ENCODE assay signal across 9 cellular contexts in genomic region chr6:98835149-98836024, GRCh38. TPM values are rescaled to one million over a fixed set of nuclear protein-coding genes. Genes with fewer than 3 reads are reported as not detected.
DNase-seq lines count a peak whose midpoint lies in the region; ATAC-seq, FAIRE-seq and TF ChIP-seq lines count a peak whose summit lies in the region.
"Had no signal": no experiment of that assay in that cellular context is flagged by ENCODE, and none has a peak within 500 bp of the region (broad histone marks: within the 10 kb centered on the region; RNA-seq: fewer than 3 reads in every experiment).

No MANE protein-coding gene starts in this region.

- WGBS in heart left ventricle, 4 donors = 1 to 8% (median 3%) methylated on average over 13 to 76 of the region's 76 CpGs
- WGBS in SK-N-SH (ENCODE audit: low lambda C conversion rate) = 22% methylated on average over 12 of the region's 76 CpGs
- WGBS in upper lobe of left lung, 2 donors = 6 to 10% methylated on average over 12 to 28 of the region's 76 CpGs
- WGBS in body of pancreas, 2 donors = 2 to 8% methylated on average over 13 to 69 of the region's 76 CpGs

- H3K36me3 ChIP-seq in heart left ventricle (no peaks in the 10 kb centered on the region), right atrium auricular region (no peaks in the 10 kb centered on the region), SK-N-SH (replicated peaks in 1 of 2; ENCODE audit: control insufficient read depth in 1 of 2, insufficient read depth in 2 of 2, low read length in 1 of 2) (no peaks in the 10 kb centered on the region), kidney (ENCODE audit: control insufficient read depth in 1 of 2, insufficient read depth in 2 of 2, low read length in 2 of 2) (no peaks in the 10 kb centered on the region), upper lobe of left lung (no peaks in the 10 kb centered on the region), body of pancreas (replicated peaks in 1 of 2; ENCODE audit: insufficient read depth in 1 of 2, low read depth in 2 of 2) (no peaks in the 10 kb centered on the region)

- H2AFZ ChIP-seq in SK-N-SH (ENCODE audit: low read depth) = peak overlapping the region; percentile 26; the same call in 1 of the 2 replicates

- ATAC-seq in heart left ventricle (no peak), upper lobe of left lung (ENCODE audit: low FRiP score in 2 of 2) (no peak), body of pancreas (no peak)

- no peak overlapping the region for H3K27ac ChIP-seq in heart left ventricle
- H3K27ac ChIP-seq in right atrium auricular region = no peak overlapping the region
- H3K27ac ChIP-seq in SK-N-SH (ENCODE audit: low read depth in 2 of 2, low read length in 1 of 2) = peak overlapping the region in 1 of 2 experiments; percentile 47; a peak in 1 of 4 replicates
- H3K27ac ChIP-seq in kidney (ENCODE audit: low read depth in 2 of 2, low read length in 2 of 2) = no peak overlapping the region
- no peak overlapping the region for H3K27ac ChIP-seq in upper lobe of left lung
- H3K27ac ChIP-seq in body of pancreas = no peak overlapping the region

- CTCF ChIA-PET in SK-N-SH (lab: Yijun Ruan, JAX) = interaction anchor here (0.7 to 2.4 kb wide), 4 partner anchors 10 to 1394 kb away, joined by 3 to 8 read pairs (median 4); no protein-coding TSS in a partner anchor

- peaks cover 64 to 100% (median 94%) of the 10 kb centered on the region in 9 donors for H3K27me3 ChIP-seq in heart left ventricle
- H3K27me3 ChIP-seq in right atrium auricular region = peaks cover 62 to 71% of the 10 kb centered on the region in 2 donors
- no peaks in the 10 kb centered on the region for H3K27me3 ChIP-seq in SK-N-SH (ENCODE audit: insufficient read depth)
- peaks cover 2 to 79% (median 41%) of the 10 kb centered on the region in 4 donors for H3K27me3 ChIP-seq in upper lobe of left lung
- peaks cover 0 to 49% of the 10 kb centered on the region in 2 donors for H3K27me3 ChIP-seq in body of pancreas

- POLR2A ChIA-PET in SK-N-SH (lab: Yijun Ruan, JAX) = no interaction called here

- intact Hi-C loops in heart left ventricle (cut with DNase I) = loop anchor here in 1 of 10 donors (10.0 kb wide), 1 partner anchor 279 kb away; no protein-coding TSS in a partner anchor
- intact Hi-C loops in kidney (cut with DNase I) = no loop called here
- intact Hi-C loops in body of pancreas (cut with DNase I) = no loop called here

- peak overlapping the region; percentile 6; the same call in 1 of the 2 replicates for H3K9ac ChIP-seq in SK-N-SH
- no peak overlapping the region for H3K9ac ChIP-seq in kidney (ENCODE audit: low read length in 2 of 2)

- no peak for TF ChIP-seq CTCF in heart left ventricle (IDR thresholded peaks at IDR 0.05)
- TF ChIP-seq CTCF in right atrium auricular region (IDR thresholded peaks at IDR 0.05) = no peak
- TF ChIP-seq CTCF in SK-N-SH (IDR thresholded peaks at IDR 0.05) = no peak
- no peak for TF ChIP-seq CTCF in kidney (IDR thresholded peaks at IDR 0.05; ENCODE audit: borderline replicate concordance, extremely low read depth, insufficient read depth)
- TF ChIP-seq CTCF in upper lobe of left lung (IDR thresholded peaks at IDR 0.05) = no peak
- TF ChIP-seq CTCF in body of pancreas (IDR thresholded peaks at IDR 0.05) = no peak

- peaks cover 10% of the 10 kb centered on the region for H3K79me2 ChIP-seq in SK-N-SH (ENCODE audit: insufficient read depth)

- no peak for TF ChIP-seq EP300 in SK-N-SH (IDR thresholded peaks at IDR 0.05; ENCODE audit: borderline replicate concordance in 1 of 2, low read depth in 1 of 2, low read length in 1 of 2)
- no peak for TF ChIP-seq EP300 in upper lobe of left lung (IDR thresholded peaks at IDR 0.05)

- H3K4me2 ChIP-seq in SK-N-SH = peak overlapping the region; percentile 74

- peak overlapping the region in 10 of 12 donors; percentile 12 to 63 (median 39) for H3K4me3 ChIP-seq in heart left ventricle
- peak overlapping the region in 1 of 2 donors; percentile 56 for H3K4me3 ChIP-seq in right atrium auricular region
- peak overlapping the region; percentile 60 to 69 for H3K4me3 ChIP-seq in SK-N-SH (ENCODE audit: low read depth in 2 of 2, low read length in 1 of 2)
- H3K4me3 ChIP-seq in kidney (ENCODE audit: low read length in 2 of 2) = peak overlapping the region in 1 of 2 donors; percentile 5
- peak overlapping the region in 3 of 4 donors; percentile 50 to 58 (median 58) for H3K4me3 ChIP-seq in upper lobe of left lung
- H3K4me3 ChIP-seq in body of pancreas = no peak overlapping the region

- H3K9me2 ChIP-seq in SK-N-SH = no peaks in the 10 kb centered on the region

- no peak for FAIRE-seq in kidney (lab: Jason Lieb, UNC)
- FAIRE-seq: GM18507 had no signal

- no peak for TF ChIP-seq POLR2A in heart left ventricle (IDR thresholded peaks at IDR 0.05)
- TF ChIP-seq POLR2A in upper lobe of left lung (IDR thresholded peaks at IDR 0.05) = no peak
- TF ChIP-seq POLR2A in body of pancreas (IDR thresholded peaks at IDR 0.05) = no peak

- H3K4me1 ChIP-seq in heart left ventricle (peaks cover 2 to 52% (median 34%) of the 10 kb centered on the region in 12 donors), right atrium auricular region (peaks cover 0 to 52% of the 10 kb centered on the region in 2 donors), SK-N-SH (ENCODE audit: control insufficient read depth in 1 of 2, insufficient read depth in 2 of 2, low read depth in 1 of 2, low read length in 1 of 2) (peaks cover 0 to 37% of the 10 kb centered on the region in 2 experiments; a peak in 2 of 4 replicates), kidney (ENCODE audit: control insufficient read depth in 1 of 2, insufficient read depth in 1 of 2, low read depth in 1 of 2, low read length in 2 of 2) (peaks cover 4 to 19% of the 10 kb centered on the region in 2 donors), upper lobe of left lung (peaks cover 45 to 62% (median 50%) of the 10 kb centered on the region in 4 donors), body of pancreas (peaks cover 50% of the 10 kb centered on the region)

- H4K20me1 ChIP-seq in SK-N-SH (ENCODE audit: insufficient read depth) = no peaks in the 10 kb centered on the region; the same call in 1 of the 2 replicates

- no peaks in the 10 kb centered on the region for H3K9me3 ChIP-seq in heart left ventricle
- H3K9me3 ChIP-seq in right atrium auricular region = no peaks in the 10 kb centered on the region
- H3K9me3 ChIP-seq in SK-N-SH = no peaks in the 10 kb centered on the region
- no peaks in the 10 kb centered on the region for H3K9me3 ChIP-seq in kidney (ENCODE audit: control insufficient read depth in 1 of 2, low read length in 2 of 2)
- H3K9me3 ChIP-seq in upper lobe of left lung = no peaks in the 10 kb centered on the region
- H3K9me3 ChIP-seq in body of pancreas = no peaks in the 10 kb centered on the region

- H3F3A ChIP-seq in SK-N-SH (replicated peaks; ENCODE audit: insufficient read depth) = peaks cover 14% of the 10 kb centered on the region

- DNase-seq in heart left ventricle (peak in 1 of 5 donors; percentile 61), right atrium auricular region (ENCODE audit: low spot score) (no peak), SK-N-SH (peak; percentile 78), kidney (peak; percentile 70), upper lobe of left lung (peak in 1 of 2 donors; percentile 84), body of pancreas (no peak), NCI-H2029 treated with DMSO at 0.1 percent for 48 hours (lab: John Stamatoyannopoulos, UW) (no peak)
- no peak for DNase-seq in activated effector memory CD4-positive, alpha-beta T cell treated with Interleukin-2 at 50 U/mL for 16 hours

- TF ChIP-seq RAD21 in SK-N-SH (IDR thresholded peaks at IDR 0.05; ENCODE audit: low read length) = no peak

TF ChIP-seq in SK-N-SH, 30 proteins besides CTCF, POLR2A, EP300 and RAD21:
- TF ChIP-seq MAX (IDR thresholded peaks at IDR 0.05; ENCODE audit: low read depth) (0 out of 2 replicates have a peak, but pooled peaks have one; percentile 22), POLR2AphosphoS5 (IDR thresholded peaks at IDR 0.05; ENCODE audit: low read depth, low read length) (no peak), FOXJ3 (CRISPR knock-in tag; IDR thresholded peaks at IDR 0.05) (0 out of 2 replicates have a peak, but pooled peaks have one; percentile 16), CHD2 (IDR thresholded peaks at IDR 0.05; ENCODE audit: low read length, partially characterized antibody) (no peak), SIN3A (IDR thresholded peaks at IDR 0.05; ENCODE audit: borderline replicate concordance, low read depth, low read length) (no peak), NRF1 (IDR thresholded peaks at IDR 0.05; ENCODE audit: low read depth, low read length) (no peak), GATA2 (CRISPR knock-in tag; IDR thresholded peaks at IDR 0.05) (no peak)
TF ChIP-seq in SK-N-SH: peak in this region for 2.

RNA-seq across cellular contexts. Expression of gene POU3F2, which starts 1.0 kb away (rescaled TPM):
- total RNA-seq in heart left ventricle (not detected), right atrium auricular region (not detected), kidney (not detected), upper lobe of left lung (not detected), body of pancreas (not detected)
- polyA plus RNA-seq in heart left ventricle (under 1 TPM in 1 of 2 donors, not detected in 1; 0.01 TPM), SK-N-SH (2012; rRNA removed) (0.93 and 1.0 TPM in 2 replicates), kidney (ENCODE audit: insufficient read depth, low read depth, low replicate concordance) (not detected)
- 0.92 and 1.1 TPM in 2 replicates for polyA plus RNA-seq in SK-N-SH (2012; cell fraction: cytosol; rRNA removed)
- 0.89 and 1.0 TPM in 2 replicates for polyA plus RNA-seq in SK-N-SH (2012; cell fraction: nucleus; rRNA removed)

Comparison
In these comparisons a context has a peak if more than half of its experiments do, and no peak if none do; other contexts are left out.
1. DNase-seq: peak in SK-N-SH (single experiment) and kidney (single experiment); none in right atrium auricular region (single experiment), body of pancreas (0 of 4), activated effector memory CD4-positive, alpha-beta T cell treated with Interleukin-2 at 50 U/mL for 16 hours (single experiment) and NCI-H2029 treated with DMSO at 0.1 percent for 48 hours (single experiment).
2. H3K4me3 ChIP-seq: peak in heart left ventricle (10 of 12), SK-N-SH (2 of 2) and upper lobe of left lung (3 of 4); none in body of pancreas (0 of 2).